Comparison of ENCODE assay signal across 22 cellular contexts in genomic region chr14:100525615-100526014, GRCh38.
A peak's percentile ranks its signal among the peaks of the same experiment; 100 is the strongest.
DNase-seq lines count a peak whose midpoint lies in the region; ATAC-seq and TF ChIP-seq lines count a peak whose summit lies in the region.
"Had no signal": no experiment of that assay in that cellular context is flagged by ENCODE, and none has a peak within 500 bp of the region (broad histone marks: within the 10 kb centered on the region; RNA-seq: fewer than 3 reads in every experiment).

No MANE protein-coding gene starts in this region.

- intact Hi-C loops in left lung (cut with DNase I), result no loop called here

- H3K27ac Mint-ChIP-seq in WTC11 (no peak overlapping the region), type B pancreatic cell (no peak overlapping the region)
- H3K27ac Mint-ChIP-seq: stimulated activated naive B cell treated with anti-CD40 and anti-IgM and Interleukin-4, amounts not matched to agents 10 μg/mL and 1 μg/mL and 100 μg/mL, for 72 hours had no signal

- ATAC-seq in WTC11, result no peak
- ATAC-seq in left lung, result no peak

- H3K36me3 ChIP-seq in left lung, result peaks cover 0 to 43% of the 10 kb centered on the region in 2 donors

- H3K9me3 ChIP-seq in left lung, result no peaks in the 10 kb centered on the region
- H3K9me3 ChIP-seq: adrenal gland, breast epithelium, Caco-2, mucosa of descending colon, tibial artery had no signal

- no peaks in the 10 kb centered on the region for H3K27me3 ChIP-seq in left lung
- H3K27me3 ChIP-seq: adrenal gland, breast epithelium, tibial artery had no signal

- H3K9me3 Mint-ChIP-seq in WTC11, result no peaks in the 10 kb centered on the region
- H3K9me3 Mint-ChIP-seq in type B pancreatic cell, result no peaks in the 10 kb centered on the region
- H3K9me3 Mint-ChIP-seq: stimulated activated naive B cell treated with anti-CD40 and anti-IgM and Interleukin-4, amounts not matched to agents 10 μg/mL and 1 μg/mL and 100 μg/mL, for 72 hours had no signal

- DNase-seq in activated effector memory CD4-positive, alpha-beta T cell treated with anti-CD3 and anti-CD28 coated beads, Interleukin-2, amount 50 U/mL, for 16 hours, result peak; percentile 55
- DNase-seq in activated effector memory CD4-positive, alpha-beta T cell treated with Interleukin-2 at 50 U/mL for 16 hours, result no peak
- peak; percentile 6 for DNase-seq in WTC11 (ENCODE audit: low spot score)
- peak; percentile 13 to 23 for DNase-seq in left lung
- DNase-seq in type B pancreatic cell (ENCODE audit: extremely low spot score, unreplicated experiment), result peak; percentile 65
- DNase-seq in LoVo (ENCODE audit: low spot score), result no peak
- DNase-seq in hypothalamus (lab: John Stamatoyannopoulos, UW), result no peak
- no peak for DNase-seq in stimulated activated CD4-positive, alpha-beta T cell treated with anti-CD3 and anti-CD28 coated beads, Interleukin-12 subunit alpha, Interleukin-12 subunit beta, amount 100 ng/mL, for 4 hours
- DNase-seq: activated CD4-positive, alpha-beta T cell treated with anti-CD3 and anti-CD28 coated beads for 1 hour; Caco-2; cortex of kidney; NCI-H1048; NCI-H187 treated with DMSO at 0.1 percent for 48 hours; NCI-H2227 treated with DMSO at 0.1 percent for 48 hours; small intestine; stimulated activated naive B cell treated with anti-CD40 and anti-IgM and Interleukin-4, amounts not matched to agents 10 μg/mL and 1 μg/mL and 100 μg/mL, for 72 hours; T-helper 9 cell had no signal

- H3K4me3 ChIP-seq in left lung, result no peak overlapping the region
- H3K4me3 ChIP-seq: adrenal gland, breast epithelium, mucosa of descending colon, tibial artery had no signal

- H3K27me3 Mint-ChIP-seq in WTC11 (ENCODE audit: low read depth) (no peaks in the 10 kb centered on the region), type B pancreatic cell (no peaks in the 10 kb centered on the region)
- H3K27me3 Mint-ChIP-seq: stimulated activated naive B cell treated with anti-CD40 and anti-IgM and Interleukin-4, amounts not matched to agents 10 μg/mL and 1 μg/mL and 100 μg/mL, for 72 hours had no signal

- H3K27ac ChIP-seq in left lung, result no peak overlapping the region
- H3K27ac ChIP-seq: adrenal gland, breast epithelium, RWPE1, tibial artery had no signal

- CTCF ChIA-PET in WTC11 (lab: Charles Lee), result interaction anchor here (0.9 to 7.1 kb wide), 23 partner anchors 13 to 146 kb away, joined by 3 to 153 read pairs (median 7); no protein-coding TSS in a partner anchor

- TF ChIP-seq CTCF in WTC11 (IDR thresholded peaks at IDR 0.05), result no peak
- no peak for TF ChIP-seq CTCF in left lung (IDR thresholded peaks at IDR 0.05)
- TF ChIP-seq CTCF in type B pancreatic cell (conservative IDR thresholded peaks at IDR 0.05), result no peak

- H3K36me3 Mint-ChIP-seq in WTC11 (no peaks in the 10 kb centered on the region), type B pancreatic cell (no peaks in the 10 kb centered on the region)

- no peaks in the 10 kb centered on the region for H3K4me1 ChIP-seq in left lung
- H3K4me1 ChIP-seq: adrenal gland, breast epithelium, Caco-2, tibial artery had no signal

- H3K4me3 Mint-ChIP-seq in WTC11 (no peak overlapping the region), type B pancreatic cell (no peak overlapping the region)
- H3K4me3 Mint-ChIP-seq: stimulated activated naive B cell treated with anti-CD40 and anti-IgM and Interleukin-4, amounts not matched to agents 10 μg/mL and 1 μg/mL and 100 μg/mL, for 72 hours had no signal

- POLR2A ChIA-PET in WTC11 (lab: Charles Lee), result no interaction called here

- H3K4me1 Mint-ChIP-seq in WTC11, result peaks cover 2% of the 10 kb centered on the region; the same call in 1 of the 2 replicates
- peaks cover 4% of the 10 kb centered on the region for H3K4me1 Mint-ChIP-seq in type B pancreatic cell (ENCODE audit: unreplicated experiment)
- H3K4me1 Mint-ChIP-seq: stimulated activated naive B cell treated with anti-CD40 and anti-IgM and Interleukin-4, amounts not matched to agents 10 μg/mL and 1 μg/mL and 100 μg/mL, for 72 hours had no signal

TF ChIP-seq in WTC11, 78 proteins besides CTCF, POLR2A, EP300 and RAD21 (continues in another document):
- TF ChIP-seq USF2 (CRISPR knock-in tag; IDR thresholded peaks at IDR 0.05) (no peak), NFYB (CRISPR knock-in tag; conservative IDR thresholded peaks at IDR 0.05; ENCODE audit: low read depth) (no peak), MLX (CRISPR knock-in tag; IDR thresholded peaks at IDR 0.05) (no peak), HMGXB4 (CRISPR knock-in tag; IDR thresholded peaks at IDR 0.05) (no peak), SOX15 (CRISPR knock-in tag; IDR thresholded peaks at IDR 0.05) (no peak), CREB1 (CRISPR knock-in tag; IDR thresholded peaks at IDR 0.05) (no peak), ERG (CRISPR knock-in tag; IDR thresholded peaks at IDR 0.05) (no peak), ZMAT4 (CRISPR knock-in tag; IDR thresholded peaks at IDR 0.05) (no peak), ARID4B (CRISPR knock-in tag; IDR thresholded peaks at IDR 0.05; ENCODE audit: borderline replicate concordance) (no peak), SMAD3 (CRISPR knock-in tag; IDR thresholded peaks at IDR 0.05; ENCODE audit: borderline replicate concordance) (no peak)

Comparison
In these comparisons a context has a peak if more than half of its experiments do, and no peak if none do; other contexts are left out.
1. DNase-seq: peak in activated effector memory CD4-positive, alpha-beta T cell treated with anti-CD3 and anti-CD28 coated beads, Interleukin-2, amount 50 U/mL, for 16 hours (single experiment), WTC11 (single experiment), left lung (2 of 2) and type B pancreatic cell (single experiment); none in activated effector memory CD4-positive, alpha-beta T cell treated with Interleukin-2 at 50 U/mL for 16 hours (single experiment), LoVo (single experiment), hypothalamus (0 of 51) and stimulated activated CD4-positive, alpha-beta T cell treated with anti-CD3 and anti-CD28 coated beads, Interleukin-12 subunit alpha, Interleukin-12 subunit beta, amount 100 ng/mL, for 4 hours (single experiment).